Comparison of ENCODE assay signal across 21 cellular contexts in genomic region chr13:109668433-109669233, GRCh38.
DNase-seq lines count a peak whose midpoint lies in the region; ATAC-seq and TF ChIP-seq lines count a peak whose summit lies in the region.
"Had no signal": no experiment of that assay in that cellular context is flagged by ENCODE, and none has a peak within 500 bp of the region (broad histone marks: within the 10 kb centered on the region; RNA-seq: fewer than 3 reads in every experiment).

No MANE protein-coding gene starts in this region.

- H3K9me3 ChIP-seq in subcutaneous abdominal adipose tissue (ENCODE audit: control insufficient read depth in 5 of 5, low read length in 5 of 5) (peaks cover 0 to 2% (median 0%) of the 10 kb centered on the region in 5 donors), aorta (ENCODE audit: control insufficient read depth, low read length) (no peaks in the 10 kb centered on the region)
- H3K9me3 ChIP-seq: BE2C, lower lobe of right lung, ovary, right atrium auricular region, transverse colon had no signal

- peak overlapping the region in 4 of 5 donors; percentile 13 to 48 (median 34) for H3K9ac ChIP-seq in subcutaneous abdominal adipose tissue (ENCODE audit: low read length in 5 of 5)

- H3K4me1 ChIP-seq in subcutaneous abdominal adipose tissue (ENCODE audit: control insufficient read depth in 5 of 5, insufficient read depth in 5 of 5, low read length in 5 of 5) (peaks cover 0 to 44% (median 32%) of the 10 kb centered on the region in 5 donors), aorta (ENCODE audit: control insufficient read depth in 1 of 2, insufficient read depth in 2 of 2, low read length in 2 of 2) (no peaks in the 10 kb centered on the region)
- H3K4me1 ChIP-seq: lower lobe of right lung, right atrium auricular region had no signal

- DNase-seq in Right ventricle myocardium superior (no peak), left cardiac atrium (no peak), left kidney (ENCODE audit: low read depth, low spot score) (peak; percentile 38), aorta (no peak), NCI-H1436 treated with DMSO at 0.1 percent for 48 hours (lab: John Stamatoyannopoulos, UW) (no peak)
- DNase-seq: activated CD4-positive, alpha-beta T cell treated with anti-CD3 and anti-CD28 coated beads for 48 hours; activated naive CD4-positive, alpha-beta T cell treated with anti-CD3 and anti-CD28 coated beads, Interleukin-2, amount 10 ng/mL, durations not matched to agents 7 days and 5 days; foreskin fibroblast; lower lobe of right lung; NCI-H526; ovary; stimulated activated CD4-positive, alpha-beta T cell treated with anti-CD3 and anti-CD28 coated beads, Interleukin-4, amount 100 ng/mL, for 24 hours; T-helper 1 cell; transverse colon had no signal

- ATAC-seq in Right ventricle myocardium superior (ENCODE audit: poor library complexity) (peak; percentile 27), left cardiac atrium (no peak), aorta (ENCODE audit: low FRiP score) (no peak), HG02763 (IDR thresholded peaks at IDR 0.05; ENCODE audit: unreplicated experiment) (no peak)

- H3K36me3 ChIP-seq in subcutaneous abdominal adipose tissue (ENCODE audit: control insufficient read depth in 5 of 5, insufficient read depth in 5 of 5, low read length in 5 of 5) (no peaks in the 10 kb centered on the region), aorta (ENCODE audit: control insufficient read depth in 1 of 2, insufficient read depth in 2 of 2, low read length in 1 of 2) (no peaks in the 10 kb centered on the region)
- H3K36me3 ChIP-seq: BE2C, lower lobe of right lung, ovary, right atrium auricular region, transverse colon had no signal

- no peak for TF ChIP-seq CTCF in VCaP (conservative IDR thresholded peaks at IDR 0.05)

- H3K4me3 ChIP-seq in subcutaneous abdominal adipose tissue (ENCODE audit: low read depth in 1 of 5, low read length in 5 of 5) = no peak overlapping the region
- no peak overlapping the region for H3K4me3 ChIP-seq in aorta (ENCODE audit: low read length in 2 of 2)
- H3K4me3 ChIP-seq: hepatocyte, lower lobe of right lung, ovary, right atrium auricular region, transverse colon had no signal

- intact Hi-C loops in Right ventricle myocardium superior (cut with DNase I) (no loop called here), left cardiac atrium (cut with DNase I) (no loop called here), aorta (cut with DNase I) (no loop called here)

- peaks cover 0 to 8% (median 0%) of the 10 kb centered on the region in 5 donors for H3K27me3 ChIP-seq in subcutaneous abdominal adipose tissue (ENCODE audit: control insufficient read depth in 5 of 5, insufficient read depth in 4 of 5, low read length in 5 of 5)
- H3K27me3 ChIP-seq in aorta (ENCODE audit: control insufficient read depth in 1 of 2, insufficient read depth in 2 of 2, low read length in 1 of 2) = no peaks in the 10 kb centered on the region
- H3K27me3 ChIP-seq: BE2C, hepatocyte, ovary, right atrium auricular region, transverse colon had no signal

- 95 to 98% methylated on average over 7 of the region's 7 CpGs for WGBS in aorta, 2 donors

- H3K27ac ChIP-seq in VCaP (peak overlapping the region; percentile 65), subcutaneous abdominal adipose tissue (ENCODE audit: low read depth, low read length) (peak overlapping the region; percentile 80), aorta (ENCODE audit: low read depth in 1 of 2, low read length in 2 of 2) (no peak overlapping the region)
- H3K27ac ChIP-seq: epithelial cell of prostate, lower lobe of right lung, ovary, right atrium auricular region, transverse colon had no signal

Comparison
In these comparisons a context has a peak if more than half of its experiments do, and no peak if none do; other contexts are left out.
1. H3K27ac ChIP-seq: peak in VCaP (single experiment) and subcutaneous abdominal adipose tissue (single experiment); none in aorta (0 of 2).